8 cellular contexts compared by ENCODE assay signal in the genomic region with DNA sequence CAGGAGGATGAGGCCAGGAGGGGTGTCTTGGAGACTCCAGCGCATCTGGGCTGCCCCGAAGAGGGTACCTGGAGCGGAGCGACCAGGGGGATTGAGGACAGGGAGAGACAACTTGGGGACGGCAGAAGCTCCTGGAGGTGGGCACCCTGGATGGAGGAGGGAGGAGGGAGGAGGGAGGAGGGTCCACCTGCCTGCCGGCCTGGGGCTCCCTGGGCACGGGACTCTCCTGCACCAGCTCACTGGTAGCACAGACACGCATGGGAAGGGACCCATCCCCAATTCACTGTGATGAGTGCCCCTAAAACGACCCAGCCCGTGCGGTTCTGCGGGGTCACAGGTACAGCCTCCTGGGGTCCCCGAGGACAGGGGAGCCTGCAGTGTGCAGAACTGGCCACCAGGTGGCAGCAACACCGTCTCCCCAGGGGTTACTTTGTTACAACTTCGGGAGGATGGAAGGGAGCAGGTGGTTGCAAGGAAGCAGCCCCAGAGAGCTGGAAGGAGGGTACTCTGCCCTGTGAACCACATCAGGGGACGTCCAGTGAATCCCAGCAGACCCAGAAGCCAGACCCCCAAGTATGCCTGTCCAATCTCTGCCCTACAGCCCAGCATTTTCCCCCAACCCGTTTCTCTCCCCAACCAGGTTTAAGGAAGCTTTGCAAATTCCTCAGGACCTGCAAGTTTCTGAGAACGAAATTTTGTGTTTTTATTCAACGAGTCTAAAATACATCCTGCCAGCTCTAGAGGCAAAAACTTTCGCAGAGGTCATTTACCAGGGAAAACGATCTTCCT.
DNase-seq lines count a peak whose midpoint lies in the region; ATAC-seq, FAIRE-seq and TF ChIP-seq lines count a peak whose summit lies in the region.

No MANE protein-coding gene starts in this region.

- POLR2A ChIA-PET in WTC11 (lab: Charles Lee): no interaction called here
- POLR2A ChIA-PET in MCF 10A (lab: Yijun Ruan, JAX): interaction anchor here (0.6 to 1.4 kb wide), 3 partner anchors 113 to 493 kb away, joined by 4 read pairs; no protein-coding TSS in a partner anchor

- H2AFZ ChIP-seq in keratinocyte (ENCODE audit: control insufficient read depth, low read length): no peak overlapping the region

- no peak overlapping the region for H3K27ac Mint-ChIP-seq in WTC11
- no peak overlapping the region for H3K27ac Mint-ChIP-seq in MCF 10A (ENCODE audit: low read depth, unreplicated experiment)

- no peaks in the 10 kb centered on the region for H3K4me1 ChIP-seq in keratinocyte (ENCODE audit: control insufficient read depth, extremely low read depth, insufficient read depth, low read length)

- H3K9ac ChIP-seq in keratinocyte (ENCODE audit: control insufficient read depth, extremely low read depth, insufficient read depth, low read length): no peak overlapping the region

- H3K79me2 ChIP-seq in keratinocyte (ENCODE audit: control insufficient read depth, insufficient read depth, low read length): no peaks in the 10 kb centered on the region

- CTCF ChIA-PET in WTC11 (lab: Charles Lee) (interaction anchor here (0.6 to 3.1 kb wide), 13 partner anchors 18 to 465 kb away, joined by 3 to 41 read pairs (median 3); no protein-coding TSS in a partner anchor), MCF 10A (lab: Yijun Ruan, JAX) (interaction anchor here (0.5 to 5.7 kb wide), 67 partner anchors 9 to 1602 kb away, joined by 3 to 144 read pairs (median 4); no protein-coding TSS in a partner anchor)

- dilution Hi-C loops in keratinocyte (cut with MboI; ENCODE audit: extremely low pct_ligation_motif_present, low sequenced_read_pairs): no loop called here

- H3K4me1 Mint-ChIP-seq in WTC11 (no peaks in the 10 kb centered on the region), MCF 10A (ENCODE audit: insufficient read depth, unreplicated experiment) (peaks cover 9% of the 10 kb centered on the region)

- no TSS peak for BruUV-seq in MCF 10A (replicated peaks; lab: Mats Ljungman, UMichigan)

- peaks cover 5% of the 10 kb centered on the region for H3K27me3 ChIP-seq in MG63
- peaks cover 23% of the 10 kb centered on the region for H3K27me3 ChIP-seq in keratinocyte (ENCODE audit: control insufficient read depth, extremely low read depth, insufficient read depth, low read length)

- H4K20me1 ChIP-seq in keratinocyte (ENCODE audit: control insufficient read depth, extremely low read depth, insufficient read depth, low read length): no peaks in the 10 kb centered on the region

- FAIRE-seq in keratinocyte (lab: Jason Lieb, UNC): no peak

- peak; percentile 90 for ATAC-seq in WTC11
- ATAC-seq in GM21576 (IDR thresholded peaks at IDR 0.05; ENCODE audit: unreplicated experiment): no peak
- ATAC-seq in GM19467 (IDR thresholded peaks at IDR 0.05; ENCODE audit: unreplicated experiment): no peak

- H3K9me3 Mint-ChIP-seq in WTC11 (peaks cover 36% of the 10 kb centered on the region), MCF 10A (ENCODE audit: unreplicated experiment) (no peaks in the 10 kb centered on the region)

- intact Hi-C loops in MCF 10A (cut with micrococcal nuclease): loop anchor here (1.0 to 10.0 kb wide), 5 partner anchors 111 to 407 kb away; no protein-coding TSS in a partner anchor

- H3K36me3 Mint-ChIP-seq in WTC11 (peaks cover 17% of the 10 kb centered on the region), MCF 10A (ENCODE audit: insufficient read depth, unreplicated experiment) (no peaks in the 10 kb centered on the region)

- peak; percentile 91 for TF ChIP-seq CTCF in GM10266 (IDR thresholded peaks at IDR 0.05; ENCODE audit: control insufficient read depth, insufficient read depth, low read depth, missing control alignments)
- TF ChIP-seq CTCF in WTC11 (IDR thresholded peaks at IDR 0.05): peak; percentile 94
- TF ChIP-seq CTCF in MCF 10A (IDR thresholded peaks at IDR 0.05; ENCODE audit: unreplicated experiment): peak; percentile 96
- peak; percentile 91 to 99 (median 94) for TF ChIP-seq CTCF in keratinocyte (optimal IDR thresholded peaks at IDR 0.05 in 1 of 3, IDR thresholded peaks at IDR 0.05 in 1 of 3, conservative IDR thresholded peaks at IDR 0.05 in 1 of 3; ENCODE audit: extremely low read depth in 1 of 3, insufficient read depth in 2 of 3, low read length in 3 of 3)

- no peaks in the 10 kb centered on the region for H3K36me3 ChIP-seq in MG63
- H3K36me3 ChIP-seq in keratinocyte (ENCODE audit: control insufficient read depth in 2 of 2, extremely low read depth in 1 of 2, insufficient read depth in 2 of 2, low read length in 2 of 2): no peaks in the 10 kb centered on the region

- no peak overlapping the region for H3K4me3 Mint-ChIP-seq in WTC11
- no peak overlapping the region for H3K4me3 Mint-ChIP-seq in MCF 10A (ENCODE audit: unreplicated experiment)

- H3K9me3 ChIP-seq in MG63 (no peaks in the 10 kb centered on the region), keratinocyte (ENCODE audit: control insufficient read depth, low read depth, low read length) (no peaks in the 10 kb centered on the region)

- H3K4me3 ChIP-seq in MG63 (no peak overlapping the region), keratinocyte (ENCODE audit: control insufficient read depth in 2 of 3, extremely low read depth in 1 of 3, insufficient read depth in 2 of 3, low read depth in 1 of 3, low read length in 3 of 3) (no peak overlapping the region)

- H3K27ac ChIP-seq in keratinocyte (ENCODE audit: control insufficient read depth, insufficient read depth, low read length): no peak overlapping the region

- no peaks in the 10 kb centered on the region for H3K9me1 ChIP-seq in keratinocyte (ENCODE audit: control insufficient read depth, extremely low read depth, insufficient read depth, low read length)

- peaks cover 7% of the 10 kb centered on the region; the same call in 1 of the 2 replicates for H3K27me3 Mint-ChIP-seq in WTC11 (ENCODE audit: low read depth)
- H3K27me3 Mint-ChIP-seq in MCF 10A (ENCODE audit: insufficient read depth, unreplicated experiment): peaks cover 21% of the 10 kb centered on the region

- DNase-seq in GM10266 (ENCODE audit: extremely low spot score) (peak; percentile 76), MG63 (peak; percentile 31), WTC11 (ENCODE audit: low spot score) (peak; percentile 82), MCF 10A (ENCODE audit: unreplicated experiment) (peak; percentile 51), keratinocyte (ENCODE audit: low read depth, low spot score) (no peak)
- peak; percentile 63 for DNase-seq in stimulated activated CD4-positive, alpha-beta T cell treated with anti-CD3 and anti-CD28 coated beads, Interleukin-1b, Interleukin-23, amount 100 ng/mL, for 48 hours

- no peak overlapping the region for H3K4me2 ChIP-seq in keratinocyte (ENCODE audit: control insufficient read depth, extremely low read depth, insufficient read depth, low read depth, low read length)

TF ChIP-seq in WTC11, 78 proteins besides CTCF, POLR2A, EP300 and RAD21:
- TF ChIP-seq, protein P1, sequence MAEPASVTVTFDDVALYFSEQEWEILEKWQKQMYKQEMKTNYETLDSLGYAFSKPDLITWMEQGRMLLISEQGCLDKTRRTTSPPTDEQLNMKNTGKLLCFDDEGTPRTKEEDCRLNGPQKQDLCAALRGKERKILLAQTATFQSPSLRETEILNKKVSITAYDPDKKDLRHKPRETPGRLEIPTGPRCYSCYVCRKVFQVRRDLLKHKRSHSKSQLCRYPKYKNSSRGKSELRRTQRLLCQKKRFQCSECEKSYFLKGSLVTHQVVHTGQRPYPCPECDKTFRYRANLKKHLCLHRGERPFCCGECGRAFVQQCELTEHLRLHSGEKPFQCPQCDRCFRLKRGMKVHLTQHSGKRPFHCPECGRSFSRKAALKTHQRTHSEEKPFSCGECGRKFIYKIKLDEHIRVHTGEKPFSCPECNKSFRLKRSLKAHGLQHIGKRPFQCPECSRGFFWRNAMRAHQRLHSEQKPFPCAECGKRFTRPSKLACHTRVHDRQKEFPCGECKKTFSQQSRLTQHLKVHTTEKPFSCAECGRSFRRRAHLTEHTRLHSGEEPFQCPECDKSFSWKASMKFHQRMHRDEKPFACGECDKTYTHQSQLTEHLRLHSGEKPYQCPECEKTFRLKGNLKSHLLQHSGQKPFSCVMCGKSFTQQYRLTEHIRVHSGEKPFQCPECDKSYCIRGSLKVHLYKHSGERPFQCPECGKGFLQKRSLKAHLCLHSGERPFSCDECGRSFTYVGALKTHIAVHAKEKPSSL (CRISPR knock-in tag; conservative IDR thresholded peaks at IDR 0.05): no peak
- TF ChIP-seq ZNF396 (CRISPR knock-in tag; IDR thresholded peaks at IDR 0.05; ENCODE audit: borderline replicate concordance) (no peak), ZNF263 (CRISPR knock-in tag; IDR thresholded peaks at IDR 0.05; ENCODE audit: low read depth) (no peak), CBFB (CRISPR knock-in tag; IDR thresholded peaks at IDR 0.05; ENCODE audit: low read depth) (no peak), JUN (CRISPR knock-in tag; IDR thresholded peaks at IDR 0.05) (no peak), NFYB (CRISPR knock-in tag; conservative IDR thresholded peaks at IDR 0.05; ENCODE audit: low read depth) (no peak), ZNF416 (CRISPR knock-in tag; IDR thresholded peaks at IDR 0.05) (no peak), MAX (CRISPR knock-in tag; IDR thresholded peaks at IDR 0.05) (no peak), PRRX2 (CRISPR knock-in tag; IDR thresholded peaks at IDR 0.05) (no peak)
TF ChIP-seq in WTC11: peak in this region for 0.
